Comparison of ENCODE assay signal across 26 cellular contexts in genomic region chr2:231524477-231525247, GRCh38. TPM values are rescaled to one million over a fixed set of nuclear protein-coding genes. Genes with fewer than 3 reads are reported as not detected.
DNase-seq lines count a peak whose midpoint lies in the region.
"Had no signal": no experiment of that assay in that cellular context is flagged by ENCODE, and none has a peak within 500 bp of the region (broad histone marks: within the 10 kb centered on the region; RNA-seq: fewer than 3 reads in every experiment).

No MANE protein-coding gene starts in this region.

- H3K27me3 Mint-ChIP-seq in CD8-positive, alpha-beta memory T cell = peaks cover 0 to 3% of the 10 kb centered on the region in 2 donors
- peaks cover 15% of the 10 kb centered on the region for H3K27me3 Mint-ChIP-seq in activated T-helper 2 cell treated with anti-CD3 and anti-CD28 coated beads, Interferon-gamma antibody, Interleukin-2, Interleukin-4, amounts not matched to agents 10 μg/mL and 5 μg/mL and 100 μg/mL, durations not matched to agents 14 hours and 24 hours and 36 hours (ENCODE audit: low read depth)

- no peak overlapping the region for H3K4ac ChIP-seq in neuronal stem cell (ENCODE audit: low read length)

- H3K36me3 Mint-ChIP-seq in CD8-positive, alpha-beta memory T cell = no peaks in the 10 kb centered on the region
- peaks cover 12% of the 10 kb centered on the region for H3K36me3 Mint-ChIP-seq in activated T-helper 2 cell treated with anti-CD3 and anti-CD28 coated beads, Interferon-gamma antibody, Interleukin-2, Interleukin-4, amounts not matched to agents 10 μg/mL and 5 μg/mL and 100 μg/mL, durations not matched to agents 14 hours and 24 hours and 36 hours (ENCODE audit: low read depth)
- H3K36me3 Mint-ChIP-seq: brain had no signal

- H2AK5ac ChIP-seq in neuronal stem cell (ENCODE audit: low read depth, low read length) = peak overlapping the region; percentile 27

- peak overlapping the region; percentile 51 to 96 (median 88) for H3K27ac Mint-ChIP-seq in CD8-positive, alpha-beta memory T cell
- peak overlapping the region; percentile 28 for H3K27ac Mint-ChIP-seq in activated T-helper 2 cell treated with anti-CD3 and anti-CD28 coated beads, Interferon-gamma antibody, Interleukin-2, Interleukin-4, amounts not matched to agents 10 μg/mL and 5 μg/mL and 100 μg/mL, durations not matched to agents 14 hours and 24 hours and 36 hours
- H3K27ac Mint-ChIP-seq: activated B cell treated with CpG ODN at 0.5 μM for 24 hours; activated T-cell treated with anti-CD3 and anti-CD28 coated beads, Interleukin-2, amount 50 U/mL, for 72 hours; brain had no signal

- H3K4me1 ChIP-seq in CD8-positive, alpha-beta memory T cell (ENCODE audit: insufficient read depth, low read length) = peaks cover 30% of the 10 kb centered on the region
- peaks cover 0 to 3% of the 10 kb centered on the region in 2 donors for H3K4me1 ChIP-seq in neuronal stem cell (ENCODE audit: control insufficient read depth in 2 of 2, insufficient read depth in 1 of 2, low read depth in 1 of 2, low read length in 2 of 2)

- H2BK120ac ChIP-seq in neuronal stem cell (ENCODE audit: low read depth, low read length) = no peak overlapping the region

- no peak overlapping the region for H3K14ac ChIP-seq in neuronal stem cell (ENCODE audit: low read length)

- intact Hi-C loops in activated T-helper 2 cell treated with anti-CD3 and anti-CD28 coated beads, Interferon-gamma antibody, Interleukin-2, Interleukin-4, amounts not matched to agents 10 μg/mL and 5 μg/mL and 100 μg/mL, durations not matched to agents 14 hours and 24 hours and 36 hours (cut with micrococcal nuclease) = loop anchor here (1.0 kb wide), 1 partner anchor 21 kb away; no protein-coding TSS in a partner anchor

- H3K27ac ChIP-seq in CD8-positive, alpha-beta memory T cell (ENCODE audit: low read depth, low read length) = no peak overlapping the region
- no peak overlapping the region for H3K27ac ChIP-seq in neuronal stem cell (replicated peaks; ENCODE audit: low read length)
- H3K27ac ChIP-seq: hepatocyte, SJSA1, vagina had no signal

- H3K36me3 ChIP-seq in CD8-positive, alpha-beta memory T cell (ENCODE audit: insufficient read depth, low read length) = no peaks in the 10 kb centered on the region
- no peaks in the 10 kb centered on the region for H3K36me3 ChIP-seq in neuronal stem cell (replicated peaks in 1 of 2; ENCODE audit: control insufficient read depth in 2 of 2, insufficient read depth in 2 of 2, low read length in 2 of 2)
- H3K36me3 ChIP-seq: HAP-1, SJSA1, vagina had no signal

- no peaks in the 10 kb centered on the region for H3K27me3 ChIP-seq in CD8-positive, alpha-beta memory T cell (ENCODE audit: insufficient read depth, low read length, poor library complexity, severe bottlenecking)
- H3K27me3 ChIP-seq in neuronal stem cell (ENCODE audit: control insufficient read depth in 3 of 3, insufficient read depth in 3 of 3, low read depth in 1 of 3, low read length in 3 of 3) = peaks cover under 1 to 32% (median 7%) of the 10 kb centered on the region in 3 experiments
- H3K27me3 ChIP-seq: SJSA1, vagina had no signal

- no peak overlapping the region for H3K4me2 ChIP-seq in neuronal stem cell (ENCODE audit: insufficient read depth, low read length, poor library complexity, severe bottlenecking)
- H3K4me2 ChIP-seq: hepatocyte had no signal

- no peak overlapping the region for H2BK15ac ChIP-seq in neuronal stem cell (ENCODE audit: low read length)

- H4K8ac ChIP-seq in neuronal stem cell (ENCODE audit: low read depth, low read length) = no peak overlapping the region

- H2BK12ac ChIP-seq in neuronal stem cell (ENCODE audit: low read length) = no peak overlapping the region

- no peak overlapping the region for H2BK5ac ChIP-seq in neuronal stem cell (ENCODE audit: low read length)

- H3K18ac ChIP-seq in neuronal stem cell (ENCODE audit: low read length) = no peak overlapping the region

- H2AFZ ChIP-seq in neuronal stem cell (ENCODE audit: low read length) = no peak overlapping the region
- H2AFZ ChIP-seq: hepatocyte had no signal

- no peak overlapping the region for H3K9ac ChIP-seq in neuronal stem cell (ENCODE audit: low read depth, low read length, poor library complexity)

- no peaks in the 10 kb centered on the region for H3K9me3 ChIP-seq in CD8-positive, alpha-beta memory T cell (ENCODE audit: low read length)
- H3K9me3 ChIP-seq in neuronal stem cell (replicated peaks in 1 of 2; ENCODE audit: control insufficient read depth in 2 of 2, insufficient read depth in 1 of 2, low read depth in 1 of 2, low read length in 2 of 2) = peaks cover 0 to 6% of the 10 kb centered on the region in 2 donors
- H3K9me3 ChIP-seq: HAP-1, SJSA1, vagina had no signal

- H3K4me1 Mint-ChIP-seq in CD8-positive, alpha-beta memory T cell = peaks cover 63 to 89% (median 64%) of the 10 kb centered on the region in 3 donors
- peaks cover 60% of the 10 kb centered on the region for H3K4me1 Mint-ChIP-seq in activated T-helper 2 cell treated with anti-CD3 and anti-CD28 coated beads, Interferon-gamma antibody, Interleukin-2, Interleukin-4, amounts not matched to agents 10 μg/mL and 5 μg/mL and 100 μg/mL, durations not matched to agents 14 hours and 24 hours and 36 hours (ENCODE audit: low read depth)
- H3K4me1 Mint-ChIP-seq: brain had no signal

- H3K9me3 Mint-ChIP-seq in CD8-positive, alpha-beta memory T cell = no peaks in the 10 kb centered on the region
- H3K9me3 Mint-ChIP-seq in activated T-helper 2 cell treated with anti-CD3 and anti-CD28 coated beads, Interferon-gamma antibody, Interleukin-2, Interleukin-4, amounts not matched to agents 10 μg/mL and 5 μg/mL and 100 μg/mL, durations not matched to agents 14 hours and 24 hours and 36 hours = no peaks in the 10 kb centered on the region
- H3K9me3 Mint-ChIP-seq: activated B cell treated with CpG ODN at 0.5 μM for 24 hours; activated T-cell treated with anti-CD3 and anti-CD28 coated beads, Interleukin-2, amount 50 U/mL, for 72 hours had no signal

- POLR2A ChIA-PET in CD8-positive, alpha-beta memory T cell (lab: Charles Lee) = interaction anchor here (0.7 to 1.3 kb wide), 4 partner anchors 21 to 61 kb away, joined by 3 to 4 read pairs (median 4); partner anchors contain the start of gene NCL

- no peak overlapping the region for H3K23ac ChIP-seq in neuronal stem cell (ENCODE audit: low read depth, low read length, poor library complexity)

- no peak overlapping the region for H3K4me3 ChIP-seq in CD8-positive, alpha-beta memory T cell (ENCODE audit: low read length)
- H3K4me3 ChIP-seq in neuronal stem cell (ENCODE audit: low read length in 2 of 2) = no peak overlapping the region
- H3K4me3 ChIP-seq: HAP-1, hepatocyte, SJSA1, vagina had no signal

- no peaks in the 10 kb centered on the region for H3K79me1 ChIP-seq in neuronal stem cell (ENCODE audit: low read depth, low read length)

- DNase-seq in activated effector memory CD4-positive, alpha-beta T cell treated with anti-CD3 and anti-CD28 coated beads, Interleukin-2, amount 50 U/mL, for 16 hours = peak; percentile 31
- DNase-seq in activated effector memory CD4-positive, alpha-beta T cell treated with Interleukin-2 at 50 U/mL for 16 hours = no peak
- no peak for DNase-seq in CD8-positive, alpha-beta memory T cell
- DNase-seq in activated T-helper 2 cell treated with anti-CD3 and anti-CD28 coated beads, Interferon-gamma antibody, Interleukin-2, Interleukin-4, amounts not matched to agents 10 μg/mL and 5 μg/mL and 100 μg/mL, durations not matched to agents 14 hours and 24 hours and 36 hours (ENCODE audit: low spot score) = no peak
- DNase-seq in neuronal stem cell (ENCODE audit: low spot score) = no peak
- no peak for DNase-seq in SHP77 treated with DMSO at 0.1 percent for 48 hours (lab: John Stamatoyannopoulos, UW)
- no peak for DNase-seq in stimulated activated CD4-positive, alpha-beta T cell treated with anti-CD3 and anti-CD28 coated beads, Interleukin-2, amount 100 ng/mL, for 24 hours
- DNase-seq in germinal center (ENCODE audit: low spot score) = no peak
- DNase-seq: ACHN; activated B cell treated with CpG ODN at 0.5 μM for 24 hours; activated T-cell treated with anti-CD3 and anti-CD28 coated beads, Interleukin-2, amount 50 U/mL, for 72 hours; C1 segment of cervical spinal cord; effector memory CD4-positive, alpha-beta T cell; foreskin melanocyte; NCI-H1436 treated with DMSO at 0.1 percent for 48 hours; NCI-H510A; nucleus accumbens; stimulated activated CD4-positive, alpha-beta T cell treated with anti-CD3 and anti-CD28 coated beads, Interleukin-12 subunit alpha, Interleukin-12 subunit beta, amount 100 ng/mL, for 4 hours; substantia nigra; T-helper 9 cell had no signal

- peak overlapping the region; percentile 0 to 85 (median 76) for H3K4me3 Mint-ChIP-seq in CD8-positive, alpha-beta memory T cell
- peak overlapping the region; percentile 6 for H3K4me3 Mint-ChIP-seq in activated T-helper 2 cell treated with anti-CD3 and anti-CD28 coated beads, Interferon-gamma antibody, Interleukin-2, Interleukin-4, amounts not matched to agents 10 μg/mL and 5 μg/mL and 100 μg/mL, durations not matched to agents 14 hours and 24 hours and 36 hours (ENCODE audit: low read depth)
- H3K4me3 Mint-ChIP-seq: activated B cell treated with CpG ODN at 0.5 μM for 24 hours, brain had no signal

- CTCF ChIA-PET in CD8-positive, alpha-beta memory T cell (lab: Charles Lee) = interaction anchor here (1.0 to 3.4 kb wide), 7 partner anchors 9 to 42 kb away, joined by 3 to 15 read pairs (median 4); no protein-coding TSS in a partner anchor

- H4K91ac ChIP-seq in neuronal stem cell (ENCODE audit: low read depth, low read length, poor library complexity) = no peak overlapping the region

- no CpG with 5 or more reads among the region's 16 CpGs for WGBS in neuronal stem cell (ENCODE audit: extremely low coverage in 2 of 2, insufficient read length in 2 of 2, insufficient replicate concordance in 1 of 2), 2 donors

RNA-seq across cellular contexts. Expression of gene NMUR1, which starts 5.6 kb away (rescaled TPM):
- total RNA-seq in CD8-positive, alpha-beta memory T cell = under 1 TPM; 0.15 to 0.18 TPM
- 2.7 TPM for polyA plus RNA-seq in CD8-positive, alpha-beta memory T cell
- total RNA-seq in activated T-helper 2 cell treated with anti-CD3 and anti-CD28 coated beads, Interferon-gamma antibody, Interleukin-2, Interleukin-4, amounts not matched to agents 10 μg/mL and 5 μg/mL and 100 μg/mL, durations not matched to agents 14 hours and 24 hours and 36 hours = 0.16 and 0.28 TPM in 2 replicates
- polyA plus RNA-seq in neuronal stem cell (2013, experiment 1 of 2) = 0.28 TPM
- 0.29 TPM for polyA plus RNA-seq in neuronal stem cell (2013, experiment 2 of 2)
- total RNA-seq: activated B cell treated with CpG ODN at 0.5 μM for 24 hours, HT-29, vagina had no signal
